18 cellular contexts compared by ENCODE assay signal in the genomic region with DNA sequence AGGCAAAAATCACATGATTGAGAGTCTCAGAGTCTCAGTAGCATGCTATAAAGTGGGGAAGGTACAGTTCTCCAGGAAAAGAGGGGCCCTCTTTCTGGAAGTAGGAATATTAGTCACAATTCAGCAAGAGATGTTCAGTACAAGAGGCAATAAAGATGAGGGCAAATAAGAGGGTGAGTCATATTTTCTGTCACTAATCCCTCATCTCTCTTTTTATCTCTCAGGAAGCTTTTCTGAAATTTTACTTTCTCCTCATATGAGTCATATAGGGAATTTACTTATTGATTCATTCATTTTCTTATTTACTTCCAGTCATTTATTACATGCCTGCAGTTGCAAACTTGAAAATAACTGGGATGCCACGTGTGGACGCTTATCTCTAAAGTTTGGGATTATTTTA. TPM values are rescaled to one million over a fixed set of nuclear protein-coding genes. Genes with fewer than 3 reads are reported as not detected.
DNase-seq lines count a peak whose midpoint lies in the region; ATAC-seq and TF ChIP-seq lines count a peak whose summit lies in the region.
"Had no signal": no experiment of that assay in that cellular context is flagged by ENCODE, and none has a peak within 500 bp of the region (broad histone marks: within the 10 kb centered on the region; RNA-seq: fewer than 3 reads in every experiment).

No MANE protein-coding gene starts in this region.

- H3K36me3 Mint-ChIP-seq in WTC11, result no peaks in the 10 kb centered on the region
- H3K36me3 Mint-ChIP-seq in glutamatergic neuron (ENCODE audit: unreplicated experiment), result no peaks in the 10 kb centered on the region
- H3K36me3 Mint-ChIP-seq: natural killer cell had no signal

- H4K8ac ChIP-seq in IMR-90 (ENCODE audit: low read depth in 2 of 2, low read length in 2 of 2), result no peak overlapping the region

- TF ChIP-seq CTCF in IMR-90 (conservative IDR thresholded peaks at IDR 0.05; ENCODE audit: low read depth, low read length) (no peak), cardiac fibroblast (IDR thresholded peaks at IDR 0.05; ENCODE audit: low read depth, low read length) (no peak), mucosa of descending colon (IDR thresholded peaks at IDR 0.05) (no peak), WTC11 (IDR thresholded peaks at IDR 0.05) (no peak), right atrium auricular region (IDR thresholded peaks at IDR 0.05) (no peak), glutamatergic neuron (IDR thresholded peaks at IDR 0.05; ENCODE audit: partially characterized antibody, unreplicated experiment) (no peak)

- dilution Hi-C loops in IMR-90 (cut with HindIII; ENCODE audit: low sequenced_read_pairs, unreplicated experiment), result no loop called here

- no peak overlapping the region for H3K56ac ChIP-seq in IMR-90 (ENCODE audit: extremely low read depth, insufficient read depth, low read length)

- H2BK20ac ChIP-seq in IMR-90 (ENCODE audit: low read depth, low read length), result no peak overlapping the region

- H3K27me3 ChIP-seq in IMR-90 (ENCODE audit: control insufficient read depth, insufficient read depth, low read length) (no peaks in the 10 kb centered on the region), right atrium auricular region (no peaks in the 10 kb centered on the region)
- H3K27me3 ChIP-seq: dorsolateral prefrontal cortex had no signal

- H3K18ac ChIP-seq in IMR-90 (ENCODE audit: low read depth, low read length), result no peak overlapping the region

- H4K91ac ChIP-seq in IMR-90 (ENCODE audit: insufficient read depth, low read depth, low read length), result no peak overlapping the region

- H3K4ac ChIP-seq in IMR-90 (ENCODE audit: low read depth, low read length), result no peak overlapping the region

- no peak overlapping the region for H2AK5ac ChIP-seq in IMR-90 (ENCODE audit: low read depth, low read length)

- H3K9me3 Mint-ChIP-seq in WTC11 (peaks cover 8% of the 10 kb centered on the region), glutamatergic neuron (ENCODE audit: unreplicated experiment) (peaks cover 3% of the 10 kb centered on the region)
- H3K9me3 Mint-ChIP-seq: natural killer cell had no signal

- CTCF ChIA-PET in IMR-90 (lab: Yijun Ruan, JAX), result no interaction called here
- CTCF ChIA-PET in WTC11 (lab: Charles Lee), result no interaction called here

- no peaks in the 10 kb centered on the region for H3K27me3 Mint-ChIP-seq in WTC11 (ENCODE audit: low read depth)
- H3K27me3 Mint-ChIP-seq in glutamatergic neuron (ENCODE audit: unreplicated experiment), result no peaks in the 10 kb centered on the region

- ATAC-seq in IMR-90 (ENCODE audit: low read depth) (peak; percentile 40), mucosa of descending colon (peak; percentile 29), WTC11 (no peak)
- ATAC-seq: natural killer cell had no signal

- H3K14ac ChIP-seq in IMR-90 (replicated peaks; ENCODE audit: low read depth, low read length), result no peak overlapping the region

- no peak overlapping the region for H2BK15ac ChIP-seq in IMR-90 (ENCODE audit: low read depth, low read length)

- in situ Hi-C loops in IMR-90 (cut with MboI; ENCODE audit: low sequenced_read_pairs), result no loop called here

- H3K4me3 Mint-ChIP-seq in WTC11, result no peak overlapping the region
- no peak overlapping the region for H3K4me3 Mint-ChIP-seq in glutamatergic neuron (ENCODE audit: unreplicated experiment)
- H3K4me3 Mint-ChIP-seq: natural killer cell had no signal

- no CpG with 5 or more reads among the region's 2 CpGs for WGBS in IMR-90 (ENCODE audit: extremely low coverage in 2 of 2, insufficient read length in 1 of 2), 2 experiments

- H3K4me3 ChIP-seq in IMR-90 (ENCODE audit: insufficient read depth, low read depth, low read length) (no peak overlapping the region), cardiac fibroblast (replicated peaks in 1 of 2; ENCODE audit: low read depth in 2 of 2, low read length in 2 of 2) (no peak overlapping the region), mucosa of descending colon (no peak overlapping the region), right atrium auricular region (no peak overlapping the region)
- H3K4me3 ChIP-seq: dorsolateral prefrontal cortex had no signal

- intact Hi-C loops in IMR-90 (cut with micrococcal nuclease) (no loop called here), mucosa of descending colon (cut with DNase I, micrococcal nuclease) (no loop called here)

- POLR2A ChIA-PET in IMR-90 (lab: Charles Lee; ENCODE audit: unreplicated experiment) (no interaction called here), WTC11 (lab: Charles Lee) (no interaction called here)

- H3K4me1 ChIP-seq in IMR-90 (ENCODE audit: control insufficient read depth, insufficient read depth, low read length) (no peaks in the 10 kb centered on the region), mucosa of descending colon (ENCODE audit: low read depth) (peaks cover 3% of the 10 kb centered on the region), right atrium auricular region (no peaks in the 10 kb centered on the region)

- H3K27ac ChIP-seq in IMR-90 (ENCODE audit: insufficient read depth, low read length) (no peak overlapping the region), right atrium auricular region (no peak overlapping the region)
- H3K27ac ChIP-seq: dorsolateral prefrontal cortex had no signal

- H2AK9ac ChIP-seq in IMR-90 (replicated peaks; ENCODE audit: low read depth, low read length, poor library complexity), result no peak overlapping the region

- no peak overlapping the region for H3K23ac ChIP-seq in IMR-90 (ENCODE audit: low read depth, low read length)

- no peak for TF ChIP-seq POLR2A in IMR-90 (IDR thresholded peaks at IDR 0.05; ENCODE audit: low read depth, low read length)

- no peaks in the 10 kb centered on the region for H3K9me3 ChIP-seq in IMR-90 (ENCODE audit: control insufficient read depth, insufficient read depth, low read length)
- H3K9me3 ChIP-seq in mucosa of descending colon, result no peaks in the 10 kb centered on the region
- no peaks in the 10 kb centered on the region for H3K9me3 ChIP-seq in right atrium auricular region

- no peak overlapping the region for H3K4me2 ChIP-seq in IMR-90 (ENCODE audit: low read depth, low read length)

- H3K36me3 ChIP-seq in IMR-90 (ENCODE audit: control insufficient read depth, insufficient read depth, low read length), result no peaks in the 10 kb centered on the region
- no peaks in the 10 kb centered on the region for H3K36me3 ChIP-seq in mucosa of descending colon (ENCODE audit: low read depth)
- H3K36me3 ChIP-seq in right atrium auricular region, result no peaks in the 10 kb centered on the region

- TF ChIP-seq RAD21 in IMR-90 (IDR thresholded peaks at IDR 0.05; ENCODE audit: low read length), result no peak

- no peak overlapping the region for H3K9ac ChIP-seq in IMR-90 (ENCODE audit: low read depth, low read length)

- no peak overlapping the region for H2BK120ac ChIP-seq in IMR-90 (ENCODE audit: low read depth, low read length)

- H4K20me1 ChIP-seq in IMR-90 (ENCODE audit: insufficient read depth, low read length), result no peaks in the 10 kb centered on the region

- BruUV-seq in IMR-90 (replicated peaks; lab: Mats Ljungman, UMichigan), result no TSS peak

- DNase-seq in DMS53 (lab: John Stamatoyannopoulos, UW) (peak; percentile 84), IMR-90 (peak; percentile 8), cardiac fibroblast (ENCODE audit: low read depth in 2 of 2) (peak; percentile 2 to 46), mucosa of descending colon (no peak), WTC11 (ENCODE audit: low spot score) (no peak), right atrium auricular region (ENCODE audit: low spot score) (no peak), glutamatergic neuron (no peak), NCI-H82 (lab: John Stamatoyannopoulos, UW) (no peak)
- DNase-seq: activated CD8-positive, alpha-beta memory T cell treated with anti-CD3 and anti-CD28 coated beads for 24 hours; activated effector memory CD4-positive, alpha-beta T cell treated with Interleukin-2 at 50 U/mL for 16 hours; dorsolateral prefrontal cortex; MM.1S; natural killer cell; NCI-H2029 treated with DMSO at 0.1 percent for 48 hours; NCI-H748 treated with DMSO at 0.1 percent for 48 hours; SW 1271 had no signal

- no peaks in the 10 kb centered on the region for H3K9me1 ChIP-seq in IMR-90 (ENCODE audit: insufficient read depth, low read length)

- H2AFZ ChIP-seq in IMR-90 (replicated peaks; ENCODE audit: low read length, poor library complexity), result no peak overlapping the region

- H4K5ac ChIP-seq in IMR-90 (ENCODE audit: low read depth, low read length), result no peak overlapping the region

- H3K79me1 ChIP-seq in IMR-90 (ENCODE audit: low read depth in 1 of 2, low read length in 2 of 2), result no peaks in the 10 kb centered on the region

- no peak overlapping the region for H2BK5ac ChIP-seq in IMR-90 (ENCODE audit: low read depth, low read length, poor library complexity, severe bottlenecking)

- H3K27ac Mint-ChIP-seq in WTC11 (no peak overlapping the region), glutamatergic neuron (ENCODE audit: unreplicated experiment) (no peak overlapping the region)
- H3K27ac Mint-ChIP-seq: natural killer cell had no signal

- H3K4me1 Mint-ChIP-seq in WTC11 (peaks cover 29% of the 10 kb centered on the region), glutamatergic neuron (ENCODE audit: low read depth, unreplicated experiment) (no peaks in the 10 kb centered on the region)
- H3K4me1 Mint-ChIP-seq: natural killer cell had no signal

TF ChIP-seq in WTC11, 78 proteins besides CTCF, POLR2A, EP300 and RAD21:
- TF ChIP-seq ZNF317 (CRISPR knock-in tag; IDR thresholded peaks at IDR 0.05; ENCODE audit: borderline replicate concordance, low read depth), result no peak

RNA-seq across cellular contexts. Expression of a gene that starts 3.4 kb away (rescaled TPM):
- total RNA-seq in IMR-90 (2012; rRNA removed) (not detected in 2 replicates), mucosa of descending colon (100 to 1,000 TPM; 139 to 414 (median 194) TPM), WTC11 (2021) (0.16 TPM in 1 of 3 replicates, not detected in the others), right atrium auricular region (not detected), glutamatergic neuron (ENCODE audit: unreplicated experiment) (not detected)
- not detected in 2 replicates for polyA plus RNA-seq in IMR-90 (2012; rRNA removed)
- not detected in 2 replicates for polyA plus RNA-seq in IMR-90 (2012; cell fraction: cytosol; rRNA removed)
- not detected in 2 replicates for polyA plus RNA-seq in IMR-90 (2012; cell fraction: nucleus; rRNA removed; ENCODE audit: low replicate concordance)
- total RNA-seq: dorsolateral prefrontal cortex, liver, natural killer cell, pulmonary artery endothelial cell had no signal
- polyA plus RNA-seq: liver had no signal

RNA-seq across cellular contexts. Expression of a gene that starts 32.5 kb away (rescaled TPM):
- total RNA-seq in IMR-90 (2012; rRNA removed), result not detected in 2 replicates
- not detected in 2 replicates for polyA plus RNA-seq in IMR-90 (2012; rRNA removed)
- polyA plus RNA-seq in IMR-90 (2012; cell fraction: cytosol; rRNA removed), result not detected in 2 replicates
- polyA plus RNA-seq in IMR-90 (2012; cell fraction: nucleus; rRNA removed; ENCODE audit: low replicate concordance), result not detected in 2 replicates
- total RNA-seq in mucosa of descending colon, result 100 to 1,000 TPM in 2 of 3 donors, 10 to 100 TPM in 1; 64.4 to 283 (median 183) TPM
- total RNA-seq in WTC11 (2021), result 0.11 TPM in 1 of 3 replicates, not detected in the others
- not detected for total RNA-seq in right atrium auricular region
- not detected for total RNA-seq in glutamatergic neuron (ENCODE audit: unreplicated experiment)
- total RNA-seq: dorsolateral prefrontal cortex, liver, natural killer cell, pulmonary artery endothelial cell had no signal
- polyA plus RNA-seq: liver had no signal

Comparison
In these comparisons a context has a peak if more than half of its experiments do, and no peak if none do; other contexts are left out.
1. DNase-seq: peak in DMS53 (single experiment), IMR-90 (single experiment) and cardiac fibroblast (2 of 2); none in mucosa of descending colon (0 of 3), WTC11 (single experiment), right atrium auricular region (single experiment), glutamatergic neuron (single experiment) and NCI-H82 (single experiment).
2. RNA of a gene that starts 3.4 kb away (total RNA-seq): 139 to 414 TPM in mucosa of descending colon; 0.16 TPM in WTC11, not detected in IMR-90, not detected in right atrium auricular region and not detected in glutamatergic neuron (single experiment); every median in the first group is over 100 times any median in the second.
3. RNA of a gene that starts 32.5 kb away (total RNA-seq): 64.4 to 283 TPM in mucosa of descending colon; not detected in right atrium auricular region, 0.11 TPM in WTC11, not detected in IMR-90 and not detected in glutamatergic neuron (single experiment); every median in the first group is over 10 times any median in the second.